ENCODE assay signal across 8 cellular contexts in genomic region chr3:50259432-50260026, GRCh38. TPM values are rescaled to one million over a fixed set of nuclear protein-coding genes. Genes with fewer than 3 reads are reported as not detected.
DNase-seq lines count a peak whose midpoint lies in the region; ATAC-seq lines count a peak whose summit lies in the region.

No MANE protein-coding gene starts in this region.

- H3K27ac Mint-ChIP-seq in activated T-helper 1 cell treated with anti-CD3 and anti-CD28 coated beads, Interleukin-12 subunit alpha, Interleukin-12 subunit beta, Interleukin-2, Interleukin-4 antibody, amounts not matched to agents 30 ng/mL and 10 ng/mL and 1 ng/mL, durations not matched to agents 14 hours and 24 hours and 36 hours: peak overlapping the region; percentile 68

- H3K79me2 ChIP-seq in mesendoderm (ENCODE audit: control insufficient read depth, insufficient read depth, low read length): no peaks in the 10 kb centered on the region

- no peaks in the 10 kb centered on the region for H3K4me1 Mint-ChIP-seq in activated T-helper 1 cell treated with anti-CD3 and anti-CD28 coated beads, Interleukin-12 subunit alpha, Interleukin-12 subunit beta, Interleukin-2, Interleukin-4 antibody, amounts not matched to agents 30 ng/mL and 10 ng/mL and 1 ng/mL, durations not matched to agents 14 hours and 24 hours and 36 hours (ENCODE audit: low read depth)

- peaks cover 9% of the 10 kb centered on the region for H3K36me3 ChIP-seq in mesendoderm (ENCODE audit: control insufficient read depth, insufficient read depth, low read length)
- peaks cover 8% of the 10 kb centered on the region for H3K36me3 ChIP-seq in MG63

- peak overlapping the region; percentile 68 for H3K4me3 Mint-ChIP-seq in activated T-helper 1 cell treated with anti-CD3 and anti-CD28 coated beads, Interleukin-12 subunit alpha, Interleukin-12 subunit beta, Interleukin-2, Interleukin-4 antibody, amounts not matched to agents 30 ng/mL and 10 ng/mL and 1 ng/mL, durations not matched to agents 14 hours and 24 hours and 36 hours

- no peak overlapping the region for H4K8ac ChIP-seq in mesendoderm (ENCODE audit: low read depth, low read length)

- H3K27me3 ChIP-seq in mesendoderm (ENCODE audit: insufficient read depth, low read length, poor library complexity) (no peaks in the 10 kb centered on the region), MG63 (no peaks in the 10 kb centered on the region)

- peaks cover 3% of the 10 kb centered on the region for H3K4me1 ChIP-seq in mesendoderm (ENCODE audit: control insufficient read depth, low read depth, low read length)

- H2BK15ac ChIP-seq in mesendoderm (replicated peaks; ENCODE audit: low read depth): no peak overlapping the region

- no peak for DNase-seq in activated T-helper 1 cell treated with anti-CD3 and anti-CD28 coated beads, Interleukin-12 subunit alpha, Interleukin-12 subunit beta, Interleukin-2, Interleukin-4 antibody, amounts not matched to agents 30 ng/mL and 10 ng/mL and 1 ng/mL, durations not matched to agents 14 hours and 24 hours and 36 hours (ENCODE audit: low spot score)
- DNase-seq in mesendoderm: no peak
- DNase-seq in Ammon's horn (ENCODE audit: low spot score): no peak
- no peak for DNase-seq in NOMO-1 (lab: John Stamatoyannopoulos, UW; ENCODE audit: unreplicated experiment in 2 of 2)
- no peak for DNase-seq in MG63
- DNase-seq in Kasumi-1 (lab: John Stamatoyannopoulos, UW): no peak

- no peak overlapping the region for H2BK120ac ChIP-seq in mesendoderm (ENCODE audit: low read depth, low read length)

- H3K36me3 Mint-ChIP-seq in activated T-helper 1 cell treated with anti-CD3 and anti-CD28 coated beads, Interleukin-12 subunit alpha, Interleukin-12 subunit beta, Interleukin-2, Interleukin-4 antibody, amounts not matched to agents 30 ng/mL and 10 ng/mL and 1 ng/mL, durations not matched to agents 14 hours and 24 hours and 36 hours (ENCODE audit: low read depth): peaks cover 14% of the 10 kb centered on the region

- H2BK5ac ChIP-seq in mesendoderm (ENCODE audit: low read length): no peak overlapping the region

- peaks cover 2% of the 10 kb centered on the region for H3K79me1 ChIP-seq in mesendoderm (ENCODE audit: low read length)

- H3K18ac ChIP-seq in mesendoderm (ENCODE audit: low read length): no peak overlapping the region

- intact Hi-C loops in activated T-helper 1 cell treated with anti-CD3 and anti-CD28 coated beads, Interleukin-12 subunit alpha, Interleukin-12 subunit beta, Interleukin-2, Interleukin-4 antibody, amounts not matched to agents 30 ng/mL and 10 ng/mL and 1 ng/mL, durations not matched to agents 14 hours and 24 hours and 36 hours (cut with micrococcal nuclease): loop anchor here (1.0 to 2.0 kb wide), 5 partner anchors 13 to 33 kb away; partner anchors contain the start of gene IFRD2

- no peak overlapping the region for H2AK5ac ChIP-seq in mesendoderm (ENCODE audit: low read length)

- no peaks in the 10 kb centered on the region for H3K9me3 Mint-ChIP-seq in activated T-helper 1 cell treated with anti-CD3 and anti-CD28 coated beads, Interleukin-12 subunit alpha, Interleukin-12 subunit beta, Interleukin-2, Interleukin-4 antibody, amounts not matched to agents 30 ng/mL and 10 ng/mL and 1 ng/mL, durations not matched to agents 14 hours and 24 hours and 36 hours

- no peak overlapping the region for H3K4ac ChIP-seq in mesendoderm (ENCODE audit: low read depth, low read length)

- H3K4me2 ChIP-seq in mesendoderm (ENCODE audit: low read length): no peak overlapping the region

- no peak overlapping the region for H3K23ac ChIP-seq in mesendoderm (ENCODE audit: low read length)

- peak overlapping the region; percentile 5 for H3K27ac ChIP-seq in mesendoderm (ENCODE audit: low read depth, low read length)

- peak overlapping the region; percentile 68 for H3K56ac ChIP-seq in mesendoderm (ENCODE audit: low read length)

- no peak overlapping the region for H4K5ac ChIP-seq in mesendoderm (ENCODE audit: low read length)

- peak; percentile 38 for ATAC-seq in GM18511 (IDR thresholded peaks at IDR 0.05; ENCODE audit: unreplicated experiment)
- peak; percentile 10 for ATAC-seq in HG02623 (IDR thresholded peaks at IDR 0.05; ENCODE audit: unreplicated experiment)

- H3K27me3 Mint-ChIP-seq in activated T-helper 1 cell treated with anti-CD3 and anti-CD28 coated beads, Interleukin-12 subunit alpha, Interleukin-12 subunit beta, Interleukin-2, Interleukin-4 antibody, amounts not matched to agents 30 ng/mL and 10 ng/mL and 1 ng/mL, durations not matched to agents 14 hours and 24 hours and 36 hours (ENCODE audit: insufficient read depth): peaks cover 1% of the 10 kb centered on the region

- H3K4me3 ChIP-seq in mesendoderm (ENCODE audit: low read length): no peak overlapping the region
- no peak overlapping the region; the same call in 1 of the 2 replicates for H3K4me3 ChIP-seq in MG63

- H3K9ac ChIP-seq in mesendoderm (ENCODE audit: low read length): peak overlapping the region; percentile 53

- no CpG with 5 or more reads among the region's 18 CpGs for WGBS in mesendoderm (ENCODE audit: extremely low coverage, insufficient coverage, low lambda C conversion rate)

- H3K9me3 ChIP-seq in MG63: no peaks in the 10 kb centered on the region

RNA-seq across cellular contexts. Expression of gene SEMA3B, which starts 9.4 kb away (rescaled TPM):
- 0.49 and 1.0 TPM in 2 replicates for total RNA-seq in activated T-helper 1 cell treated with anti-CD3 and anti-CD28 coated beads, Interleukin-12 subunit alpha, Interleukin-12 subunit beta, Interleukin-2, Interleukin-4 antibody, amounts not matched to agents 30 ng/mL and 10 ng/mL and 1 ng/mL, durations not matched to agents 14 hours and 24 hours and 36 hours
- polyA plus RNA-seq in mesendoderm (2013, experiment 1 of 2): 1.9 TPM
- 2.2 TPM for polyA plus RNA-seq in mesendoderm (2013, experiment 2 of 2)
- total RNA-seq in MG63 (2014; rRNA removed; shearing (Covaris generic); ENCODE audit: low replicate concordance): 9.7 and 13.4 TPM in 2 replicates

RNA-seq across cellular contexts. Expression of gene LSMEM2, which starts 19.4 kb away (rescaled TPM):
- not detected in 2 replicates for total RNA-seq in activated T-helper 1 cell treated with anti-CD3 and anti-CD28 coated beads, Interleukin-12 subunit alpha, Interleukin-12 subunit beta, Interleukin-2, Interleukin-4 antibody, amounts not matched to agents 30 ng/mL and 10 ng/mL and 1 ng/mL, durations not matched to agents 14 hours and 24 hours and 36 hours
- polyA plus RNA-seq in mesendoderm (2013, experiment 1 of 2): 0.06 TPM
- 0.06 TPM for polyA plus RNA-seq in mesendoderm (2013, experiment 2 of 2)
- total RNA-seq in MG63 (2014; rRNA removed; shearing (Covaris generic); ENCODE audit: low replicate concordance): not detected in 2 replicates

RNA-seq across cellular contexts. Expression of gene GNAI2, which starts 23.5 kb away (rescaled TPM):
- 237 and 238 TPM in 2 replicates for total RNA-seq in activated T-helper 1 cell treated with anti-CD3 and anti-CD28 coated beads, Interleukin-12 subunit alpha, Interleukin-12 subunit beta, Interleukin-2, Interleukin-4 antibody, amounts not matched to agents 30 ng/mL and 10 ng/mL and 1 ng/mL, durations not matched to agents 14 hours and 24 hours and 36 hours
- 218 TPM for polyA plus RNA-seq in mesendoderm (2013, experiment 1 of 2)
- polyA plus RNA-seq in mesendoderm (2013, experiment 2 of 2): 223 TPM
- total RNA-seq in MG63 (2014; rRNA removed; shearing (Covaris generic); ENCODE audit: low replicate concordance): 73.9 and 114 TPM in 2 replicates

RNA-seq across cellular contexts. Expression of gene IFRD2, which starts 32.7 kb away (rescaled TPM):
- 215 TPM in 2 replicates for total RNA-seq in activated T-helper 1 cell treated with anti-CD3 and anti-CD28 coated beads, Interleukin-12 subunit alpha, Interleukin-12 subunit beta, Interleukin-2, Interleukin-4 antibody, amounts not matched to agents 30 ng/mL and 10 ng/mL and 1 ng/mL, durations not matched to agents 14 hours and 24 hours and 36 hours
- 76.8 TPM for polyA plus RNA-seq in mesendoderm (2013, experiment 1 of 2)
- polyA plus RNA-seq in mesendoderm (2013, experiment 2 of 2): 74.0 TPM
- total RNA-seq in MG63 (2014; rRNA removed; shearing (Covaris generic); ENCODE audit: low replicate concordance): 87.8 and 101 TPM in 2 replicates

RNA-seq across cellular contexts. Expression of gene HYAL3, which starts 39.7 kb away (rescaled TPM):
- 7.9 and 8.0 TPM in 2 replicates for total RNA-seq in activated T-helper 1 cell treated with anti-CD3 and anti-CD28 coated beads, Interleukin-12 subunit alpha, Interleukin-12 subunit beta, Interleukin-2, Interleukin-4 antibody, amounts not matched to agents 30 ng/mL and 10 ng/mL and 1 ng/mL, durations not matched to agents 14 hours and 24 hours and 36 hours
- 3.6 TPM for polyA plus RNA-seq in mesendoderm (2013, experiment 1 of 2)
- 3.0 TPM for polyA plus RNA-seq in mesendoderm (2013, experiment 2 of 2)
- 3.0 and 8.0 TPM in 2 replicates for total RNA-seq in MG63 (2014; rRNA removed; shearing (Covaris generic); ENCODE audit: low replicate concordance)
